In genomic region chr18:33802955-33803354, GRCh38 we compare ENCODE assay signal across 15 cellular contexts.
DNase-seq lines count a peak whose midpoint lies in the region; TF ChIP-seq lines count a peak whose summit lies in the region.
"Had no signal": no experiment of that assay in that cellular context is flagged by ENCODE, and none has a peak within 500 bp of the region (broad histone marks: within the 10 kb centered on the region; RNA-seq: fewer than 3 reads in every experiment).

No MANE protein-coding gene starts in this region.

- no peaks in the 10 kb centered on the region for H3K36me3 ChIP-seq in thyroid gland
- no peaks in the 10 kb centered on the region for H3K36me3 ChIP-seq in ovary
- H3K36me3 ChIP-seq: gastroesophageal sphincter, spleen had no signal

- H3K27ac ChIP-seq in thyroid gland, result no peak overlapping the region
- H3K27ac ChIP-seq in ovary, result no peak overlapping the region
- H3K27ac ChIP-seq: 22Rv1, gastroesophageal sphincter, spleen had no signal

- intact Hi-C loops in thyroid gland (cut with DNase I), result no loop called here
- intact Hi-C loops in ovary (cut with DNase I), result no loop called here

- no peaks in the 10 kb centered on the region for H3K27me3 Mint-ChIP-seq in glutamatergic neuron (ENCODE audit: unreplicated experiment)
- H3K27me3 Mint-ChIP-seq: CD4-positive, alpha-beta T cell had no signal

- H3K27ac Mint-ChIP-seq in glutamatergic neuron (ENCODE audit: unreplicated experiment), result no peak overlapping the region
- H3K27ac Mint-ChIP-seq: CD4-positive, alpha-beta T cell; WTC11 had no signal

- DNase-seq in DMS 273 (lab: John Stamatoyannopoulos, UW; ENCODE audit: unreplicated experiment) (peak; percentile 66), DMS 273 treated with DMSO at 0.1 percent for 48 hours (lab: John Stamatoyannopoulos, UW) (no peak), NCI-H345 (lab: John Stamatoyannopoulos, UW) (peak; percentile 91), UCSD-AML1 (lab: John Stamatoyannopoulos, UW; ENCODE audit: unreplicated experiment) (peak; percentile 6), thyroid gland (peak; percentile 65 to 74), glutamatergic neuron (no peak), ovary (no peak)
- DNase-seq in stimulated activated CD4-positive, alpha-beta T cell treated with anti-CD3 and anti-CD28 coated beads, Interleukin-2, amount 100 ng/mL, for 48 hours, result no peak
- DNase-seq: CD4-positive, alpha-beta T cell; SIG-M5; spleen; trophoblast cell had no signal

- H3K4me1 ChIP-seq in thyroid gland, result no peaks in the 10 kb centered on the region
- H3K4me1 ChIP-seq in ovary (ENCODE audit: insufficient read depth), result no peaks in the 10 kb centered on the region
- H3K4me1 ChIP-seq: gastroesophageal sphincter, spleen had no signal

- TF ChIP-seq CTCF in thyroid gland (IDR thresholded peaks at IDR 0.05) (no peak), glutamatergic neuron (IDR thresholded peaks at IDR 0.05; ENCODE audit: partially characterized antibody, unreplicated experiment) (no peak), ovary (IDR thresholded peaks at IDR 0.05) (no peak)

- no peak for TF ChIP-seq EP300 in ovary (IDR thresholded peaks at IDR 0.05)

- no peaks in the 10 kb centered on the region for H3K9me3 Mint-ChIP-seq in glutamatergic neuron (ENCODE audit: unreplicated experiment)
- H3K9me3 Mint-ChIP-seq: CD4-positive, alpha-beta T cell; WTC11 had no signal

- H3K4me3 ChIP-seq in thyroid gland (replicated peaks in 1 of 3) (no peak overlapping the region), ovary (no peak overlapping the region)
- H3K4me3 ChIP-seq: gastroesophageal sphincter, spleen had no signal

- H3K4me3 Mint-ChIP-seq in glutamatergic neuron (ENCODE audit: unreplicated experiment), result no peak overlapping the region
- H3K4me3 Mint-ChIP-seq: CD4-positive, alpha-beta T cell; WTC11 had no signal

- TF ChIP-seq POLR2A in thyroid gland (IDR thresholded peaks at IDR 0.05) (no peak), ovary (IDR thresholded peaks at IDR 0.05) (no peak)

- no peaks in the 10 kb centered on the region for H3K36me3 Mint-ChIP-seq in glutamatergic neuron (ENCODE audit: unreplicated experiment)
- H3K36me3 Mint-ChIP-seq: WTC11 had no signal

- 16 to 25% methylated on average over 2 of the region's 2 CpGs for WGBS in thyroid gland, 2 donors
- WGBS in ovary, 3 donors, result 69 to 83% (median 77%) methylated on average over 2 of the region's 2 CpGs

- peaks cover 6% of the 10 kb centered on the region for H3K4me1 Mint-ChIP-seq in glutamatergic neuron (ENCODE audit: low read depth, unreplicated experiment)
- H3K4me1 Mint-ChIP-seq: WTC11 had no signal

- H3K9me3 ChIP-seq in thyroid gland, result no peaks in the 10 kb centered on the region
- no peaks in the 10 kb centered on the region for H3K9me3 ChIP-seq in ovary
- H3K9me3 ChIP-seq: gastroesophageal sphincter, spleen had no signal

- no peaks in the 10 kb centered on the region for H3K27me3 ChIP-seq in thyroid gland
- H3K27me3 ChIP-seq in ovary, result no peaks in the 10 kb centered on the region
- H3K27me3 ChIP-seq: spleen had no signal

Comparison
In these comparisons a context has a peak if more than half of its experiments do, and no peak if none do; other contexts are left out.
1. DNase-seq: peak in DMS 273 (single experiment), NCI-H345 (single experiment), UCSD-AML1 (single experiment) and thyroid gland (2 of 2); none in DMS 273 treated with DMSO at 0.1 percent for 48 hours (single experiment), glutamatergic neuron (single experiment), ovary (0 of 5) and stimulated activated CD4-positive, alpha-beta T cell treated with anti-CD3 and anti-CD28 coated beads, Interleukin-2, amount 100 ng/mL, for 48 hours (0 of 2).